16 cellular contexts compared by ENCODE assay signal in the genomic region with DNA sequence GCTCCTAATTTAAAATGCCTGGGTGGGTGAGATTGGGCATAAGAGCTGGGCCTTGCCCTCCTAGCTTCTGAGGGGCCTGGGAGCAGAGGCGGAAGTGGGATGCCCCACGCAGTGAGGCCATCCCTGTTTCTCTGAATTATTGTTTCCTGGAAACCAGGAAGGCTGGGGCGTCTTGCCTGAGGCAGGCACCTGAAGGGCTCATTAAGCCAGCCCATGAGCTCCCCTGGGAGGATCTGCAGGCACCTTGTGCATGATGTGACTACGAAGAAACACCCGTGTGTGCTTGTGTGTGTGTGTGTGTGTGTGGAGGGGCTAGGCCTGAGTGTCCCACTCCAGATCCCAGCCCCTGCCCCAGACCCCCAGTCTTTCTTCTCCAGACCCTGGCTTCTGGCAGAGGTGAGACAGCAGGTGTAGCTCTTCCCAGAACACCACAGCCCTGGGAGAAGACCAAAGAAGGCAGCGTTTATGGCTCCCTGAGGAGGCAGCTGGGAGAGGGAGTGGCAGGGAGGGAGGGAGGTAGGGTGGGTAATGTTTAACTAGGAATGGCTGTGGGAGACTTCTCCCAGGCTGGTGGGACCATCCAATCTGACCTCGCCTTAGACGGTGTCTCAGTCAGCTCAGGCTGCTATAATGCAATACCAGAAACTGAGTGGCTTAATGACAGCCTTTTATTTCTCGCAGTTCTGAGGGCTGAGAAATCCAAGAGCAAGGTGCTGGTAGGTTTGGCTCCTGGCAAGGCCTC. TPM values are rescaled to one million over a fixed set of nuclear protein-coding genes. Genes with fewer than 3 reads are reported as not detected.
A peak's percentile ranks its signal among the peaks of the same experiment; 100 is the strongest.
DNase-seq lines count a peak whose midpoint lies in the region; ATAC-seq and FAIRE-seq lines count a peak whose summit lies in the region.
"Had no signal": no experiment of that assay in that cellular context is flagged by ENCODE, and none has a peak within 500 bp of the region (broad histone marks: within the 10 kb centered on the region; RNA-seq: fewer than 3 reads in every experiment).

No MANE protein-coding gene starts in this region.

- H3K9me3 ChIP-seq in small intestine (ENCODE audit: control insufficient read depth, low read depth), result no peaks in the 10 kb centered on the region
- H3K9me3 ChIP-seq: breast epithelium had no signal

- no peak for DNase-seq in activated CD4-positive, alpha-beta T cell treated with anti-CD3 and anti-CD28 coated beads, Interleukin-2, amount 10 ng/mL, durations not matched to agents 24 days and 14 days
- no peak for DNase-seq in activated CD4-positive, alpha-beta T cell treated with anti-CD3 and anti-CD28 coated beads, Interleukin-2, amount 10 ng/mL, durations not matched to agents 7 days and 5 days
- DNase-seq in NCI-H187 (lab: John Stamatoyannopoulos, UW) (peak; percentile 28 to 57), small intestine (peak; percentile 91), inferior parietal cortex (ENCODE audit: extremely low spot score) (no peak), GM19238 (ENCODE audit: insufficient read length, low spot score) (no peak), HUDEP-2 (lab: John Stamatoyannopoulos, UW; ENCODE audit: unreplicated experiment in 76 of 76) (no peak)
- no peak for DNase-seq in activated naive CD8-positive, alpha-beta T cell treated with anti-CD3 and anti-CD28 coated beads, Interleukin-2, amount 50 U/mL, for 24 hours
- DNase-seq: activated T-cell treated with anti-CD3 and anti-CD28 coated beads for 4 hours; naive B cell; stimulated activated CD4-positive, alpha-beta T cell treated with anti-CD3 and anti-CD28 coated beads, Interleukin-15, amount 100 ng/mL, for 24 hours had no signal

- peaks cover 2% of the 10 kb centered on the region for H3K27me3 Mint-ChIP-seq in activated CD4-positive, alpha-beta T cell treated with anti-CD3 and anti-CD28 coated beads, Interleukin-2, amount 10 ng/mL, durations not matched to agents 24 days and 14 days
- H3K27me3 Mint-ChIP-seq in activated CD4-positive, alpha-beta T cell treated with anti-CD3 and anti-CD28 coated beads, Interleukin-2, amount 10 ng/mL, durations not matched to agents 7 days and 5 days, result peaks cover 2% of the 10 kb centered on the region
- H3K27me3 Mint-ChIP-seq in activated naive CD8-positive, alpha-beta T cell treated with anti-CD3 and anti-CD28 coated beads, Interleukin-2, amount 50 U/mL, for 24 hours, result peaks cover 2% of the 10 kb centered on the region
- H3K27me3 Mint-ChIP-seq: naive B cell had no signal

- H3K4me1 Mint-ChIP-seq in activated CD4-positive, alpha-beta T cell treated with anti-CD3 and anti-CD28 coated beads, Interleukin-2, amount 10 ng/mL, durations not matched to agents 24 days and 14 days, result peaks cover 22% of the 10 kb centered on the region
- peaks cover 24% of the 10 kb centered on the region for H3K4me1 Mint-ChIP-seq in activated CD4-positive, alpha-beta T cell treated with anti-CD3 and anti-CD28 coated beads, Interleukin-2, amount 10 ng/mL, durations not matched to agents 7 days and 5 days
- peaks cover 17% of the 10 kb centered on the region for H3K4me1 Mint-ChIP-seq in activated naive CD8-positive, alpha-beta T cell treated with anti-CD3 and anti-CD28 coated beads, Interleukin-2, amount 50 U/mL, for 24 hours

- no peaks in the 10 kb centered on the region for H3K27me3 ChIP-seq in small intestine (ENCODE audit: control insufficient read depth in 2 of 2, insufficient read depth in 2 of 2, low read length in 2 of 2)
- H3K27me3 ChIP-seq: breast epithelium had no signal

- FAIRE-seq in small intestine (lab: Jason Lieb, UNC), result no peak

- H3K4me3 ChIP-seq in small intestine (ENCODE audit: low read depth in 1 of 2, low read length in 2 of 2), result no peak overlapping the region
- H3K4me3 ChIP-seq: breast epithelium, GM23338 had no signal

- H3K9me3 Mint-ChIP-seq in activated CD4-positive, alpha-beta T cell treated with anti-CD3 and anti-CD28 coated beads, Interleukin-2, amount 10 ng/mL, durations not matched to agents 24 days and 14 days, result no peaks in the 10 kb centered on the region
- no peaks in the 10 kb centered on the region for H3K9me3 Mint-ChIP-seq in activated CD4-positive, alpha-beta T cell treated with anti-CD3 and anti-CD28 coated beads, Interleukin-2, amount 10 ng/mL, durations not matched to agents 7 days and 5 days
- no peaks in the 10 kb centered on the region for H3K9me3 Mint-ChIP-seq in activated naive CD8-positive, alpha-beta T cell treated with anti-CD3 and anti-CD28 coated beads, Interleukin-2, amount 50 U/mL, for 24 hours
- H3K9me3 Mint-ChIP-seq: GM23338, naive B cell had no signal

- no peaks in the 10 kb centered on the region for H3K36me3 Mint-ChIP-seq in activated CD4-positive, alpha-beta T cell treated with anti-CD3 and anti-CD28 coated beads, Interleukin-2, amount 10 ng/mL, durations not matched to agents 24 days and 14 days (ENCODE audit: low read depth)
- H3K36me3 Mint-ChIP-seq in activated CD4-positive, alpha-beta T cell treated with anti-CD3 and anti-CD28 coated beads, Interleukin-2, amount 10 ng/mL, durations not matched to agents 7 days and 5 days (ENCODE audit: low read depth), result no peaks in the 10 kb centered on the region
- H3K36me3 Mint-ChIP-seq in activated naive CD8-positive, alpha-beta T cell treated with anti-CD3 and anti-CD28 coated beads, Interleukin-2, amount 50 U/mL, for 24 hours (ENCODE audit: low read depth), result no peaks in the 10 kb centered on the region
- H3K36me3 Mint-ChIP-seq: naive B cell had no signal

- WGBS in small intestine, 3 donors, result 17 to 49% (median 34%) methylated on average over 9 of the region's 9 CpGs

- peak overlapping the region; percentile 91 to 97 for H3K27ac ChIP-seq in small intestine (ENCODE audit: low read depth in 1 of 2, low read length in 1 of 2)
- H3K27ac ChIP-seq: breast epithelium had no signal

- no peak for ATAC-seq in activated naive CD8-positive, alpha-beta T cell treated with anti-CD3 and anti-CD28 coated beads, Interleukin-2, amount 50 U/mL, for 24 hours
- ATAC-seq: GM23338 had no signal

- H3K4me3 Mint-ChIP-seq in activated CD4-positive, alpha-beta T cell treated with anti-CD3 and anti-CD28 coated beads, Interleukin-2, amount 10 ng/mL, durations not matched to agents 24 days and 14 days, result peak overlapping the region; percentile 25
- no peak overlapping the region for H3K4me3 Mint-ChIP-seq in activated CD4-positive, alpha-beta T cell treated with anti-CD3 and anti-CD28 coated beads, Interleukin-2, amount 10 ng/mL, durations not matched to agents 7 days and 5 days
- H3K4me3 Mint-ChIP-seq in activated naive CD8-positive, alpha-beta T cell treated with anti-CD3 and anti-CD28 coated beads, Interleukin-2, amount 50 U/mL, for 24 hours, result no peak overlapping the region

- peaks cover 0 to 2% of the 10 kb centered on the region in 2 donors for H3K4me1 ChIP-seq in small intestine (ENCODE audit: control insufficient read depth in 2 of 2, insufficient read depth in 1 of 2, low read depth in 1 of 2, low read length in 1 of 2)
- H3K4me1 ChIP-seq: breast epithelium had no signal

- peak overlapping the region; percentile 72 for H3K27ac Mint-ChIP-seq in activated CD4-positive, alpha-beta T cell treated with anti-CD3 and anti-CD28 coated beads, Interleukin-2, amount 10 ng/mL, durations not matched to agents 24 days and 14 days
- no peak overlapping the region for H3K27ac Mint-ChIP-seq in activated CD4-positive, alpha-beta T cell treated with anti-CD3 and anti-CD28 coated beads, Interleukin-2, amount 10 ng/mL, durations not matched to agents 7 days and 5 days
- peak overlapping the region; percentile 57 for H3K27ac Mint-ChIP-seq in activated naive CD8-positive, alpha-beta T cell treated with anti-CD3 and anti-CD28 coated beads, Interleukin-2, amount 50 U/mL, for 24 hours
- H3K27ac Mint-ChIP-seq: GM23338 had no signal

- CTCF ChIA-PET in activated CD4-positive, alpha-beta T cell treated with anti-CD3 and anti-CD28 coated beads, Interleukin-2, amount 10 ng/mL, durations not matched to agents 7 days and 5 days (lab: Charles Lee), result interaction anchor here (1.6 to 6.3 kb wide), 2 partner anchors 14 to 27 kb away, joined by 5 to 54 read pairs; partner anchors contain the start of genes ARL2 and MAJIN

- intact Hi-C loops in activated CD4-positive, alpha-beta T cell treated with anti-CD3 and anti-CD28 coated beads, Interleukin-2, amount 10 ng/mL, durations not matched to agents 24 days and 14 days (cut with micrococcal nuclease), result no loop called here

- H3K36me3 ChIP-seq in small intestine (ENCODE audit: control insufficient read depth in 2 of 2, insufficient read depth in 2 of 2, low read length in 2 of 2), result no peaks in the 10 kb centered on the region
- H3K36me3 ChIP-seq: breast epithelium had no signal

- POLR2A ChIA-PET in activated CD4-positive, alpha-beta T cell treated with anti-CD3 and anti-CD28 coated beads, Interleukin-2, amount 10 ng/mL, durations not matched to agents 7 days and 5 days (lab: Charles Lee), result no interaction called here

RNA-seq across cellular contexts. Expression of gene BATF2, which starts 2.1 kb away (rescaled TPM):
- 0.09 TPM in 1 of 2 replicates, not detected in the other for total RNA-seq in activated CD4-positive, alpha-beta T cell treated with anti-CD3 and anti-CD28 coated beads, Interleukin-2, amount 10 ng/mL, durations not matched to agents 24 days and 14 days
- total RNA-seq in activated CD4-positive, alpha-beta T cell treated with anti-CD3 and anti-CD28 coated beads, Interleukin-2, amount 10 ng/mL, durations not matched to agents 7 days and 5 days, result under 1 TPM in 1 of 2 experiments, not detected in 1; 0.10 TPM
- polyA plus RNA-seq in small intestine, result 10 to 100 TPM in 1 of 3 donors, 1 to 10 TPM in 2; 8.1 to 12.1 (median 9.7) TPM

RNA-seq across cellular contexts. Expression of gene ARL2, which starts 15.1 kb away (rescaled TPM):
- 78.8 and 87.9 TPM in 2 replicates for total RNA-seq in activated CD4-positive, alpha-beta T cell treated with anti-CD3 and anti-CD28 coated beads, Interleukin-2, amount 10 ng/mL, durations not matched to agents 24 days and 14 days
- total RNA-seq in activated CD4-positive, alpha-beta T cell treated with anti-CD3 and anti-CD28 coated beads, Interleukin-2, amount 10 ng/mL, durations not matched to agents 7 days and 5 days, result 10 to 100 TPM; 62.4 to 65.3 TPM
- 100 to 1,000 TPM in 1 of 3 donors, 10 to 100 TPM in 2; 72.0 to 121 (median 84.0) TPM for polyA plus RNA-seq in small intestine

RNA-seq across cellular contexts. Expression of gene MAJIN, which starts 27.0 kb away (rescaled TPM):
- total RNA-seq in activated CD4-positive, alpha-beta T cell treated with anti-CD3 and anti-CD28 coated beads, Interleukin-2, amount 10 ng/mL, durations not matched to agents 24 days and 14 days, result 0.71 TPM in 1 of 2 replicates, not detected in the other
- total RNA-seq in activated CD4-positive, alpha-beta T cell treated with anti-CD3 and anti-CD28 coated beads, Interleukin-2, amount 10 ng/mL, durations not matched to agents 7 days and 5 days, result under 1 TPM; 0.20 to 0.54 TPM
- not detected for polyA plus RNA-seq in small intestine
- total RNA-seq: breast epithelium; GM23338; LHCN-M2; T-helper 1 cell treated with Interleukin-12 subunit alpha and Interleukin-12 subunit beta and Interleukin-4 antibody, amounts not matched to agents 30 ng/mL and 1 ng/mL, for 36 hours had no signal
- polyA plus RNA-seq: esophagus, GM23338 had no signal

RNA-seq across cellular contexts. Expression of gene SNX15, which starts 28.4 kb away (rescaled TPM):
- 15.9 and 17.9 TPM in 2 replicates for total RNA-seq in activated CD4-positive, alpha-beta T cell treated with anti-CD3 and anti-CD28 coated beads, Interleukin-2, amount 10 ng/mL, durations not matched to agents 24 days and 14 days
- 10 to 100 TPM; 28.3 to 34.8 TPM for total RNA-seq in activated CD4-positive, alpha-beta T cell treated with anti-CD3 and anti-CD28 coated beads, Interleukin-2, amount 10 ng/mL, durations not matched to agents 7 days and 5 days
- polyA plus RNA-seq in small intestine, result 10 to 100 TPM; 23.2 to 37.3 (median 24.6) TPM

RNA-seq across cellular contexts. Expression of gene SAC3D1, which starts 42.1 kb away (rescaled TPM):
- total RNA-seq in activated CD4-positive, alpha-beta T cell treated with anti-CD3 and anti-CD28 coated beads, Interleukin-2, amount 10 ng/mL, durations not matched to agents 24 days and 14 days, result 16.3 and 18.0 TPM in 2 replicates
- total RNA-seq in activated CD4-positive, alpha-beta T cell treated with anti-CD3 and anti-CD28 coated beads, Interleukin-2, amount 10 ng/mL, durations not matched to agents 7 days and 5 days, result 10 to 100 TPM; 35.9 to 40.5 TPM
- 10 to 100 TPM in 1 of 3 donors, 1 to 10 TPM in 2; 6.9 to 18.1 (median 7.0) TPM for polyA plus RNA-seq in small intestine

Comparison
In these comparisons a context has a peak if more than half of its experiments do, and no peak if none do; other contexts are left out.
1. DNase-seq: peak in NCI-H187 (2 of 2) and small intestine (single experiment); none in activated CD4-positive, alpha-beta T cell treated with anti-CD3 and anti-CD28 coated beads, Interleukin-2, amount 10 ng/mL, durations not matched to agents 24 days and 14 days (single experiment), activated CD4-positive, alpha-beta T cell treated with anti-CD3 and anti-CD28 coated beads, Interleukin-2, amount 10 ng/mL, durations not matched to agents 7 days and 5 days (single experiment), activated naive CD8-positive, alpha-beta T cell treated with anti-CD3 and anti-CD28 coated beads, Interleukin-2, amount 50 U/mL, for 24 hours (single experiment), inferior parietal cortex (single experiment), GM19238 (single experiment) and HUDEP-2 (0 of 76).